ENCODE assay signal across 8 cellular contexts in genomic region chr2:41720702-41721344, GRCh38.
DNase-seq lines count a peak whose midpoint lies in the region; ATAC-seq, FAIRE-seq and TF ChIP-seq lines count a peak whose summit lies in the region.

No MANE protein-coding gene starts in this region.

- peak overlapping the region; percentile 12 for H3K4me3 Mint-ChIP-seq in MCF 10A (ENCODE audit: unreplicated experiment)
- no peak overlapping the region for H3K4me3 Mint-ChIP-seq in endodermal cell

- dilution Hi-C loops in mammary epithelial cell (cut with HindIII; ENCODE audit: low sequenced_read_pairs): no loop called here

- H3K9ac ChIP-seq in mammary epithelial cell (ENCODE audit: insufficient read depth, low read length) (no peak overlapping the region), endodermal cell (ENCODE audit: extremely low read depth, low read length, poor library complexity, severe bottlenecking) (no peak overlapping the region)

- TF ChIP-seq POLR2A in uterus (IDR thresholded peaks at IDR 0.05): no peak

- TF ChIP-seq CTCF in MCF 10A (IDR thresholded peaks at IDR 0.05; ENCODE audit: unreplicated experiment) (no peak), mammary epithelial cell (conservative IDR thresholded peaks at IDR 0.05 in 1 of 2, IDR thresholded peaks at IDR 0.05 in 1 of 2; ENCODE audit: extremely low read depth in 1 of 2, insufficient read depth in 1 of 2, low read depth in 1 of 2, low read length in 2 of 2) (no peak), uterus (IDR thresholded peaks at IDR 0.05) (no peak), endodermal cell (conservative IDR thresholded peaks at IDR 0.05) (no peak)

- H3K4me1 Mint-ChIP-seq in MCF 10A (ENCODE audit: insufficient read depth, unreplicated experiment): peaks cover 43% of the 10 kb centered on the region
- peaks cover 48% of the 10 kb centered on the region for H3K4me1 Mint-ChIP-seq in endodermal cell

- peak; percentile 99 for FAIRE-seq in endometrium (lab: Jason Lieb, UNC)

- H3K36me3 ChIP-seq in mammary epithelial cell (ENCODE audit: insufficient read depth, low read length) (no peaks in the 10 kb centered on the region), uterus (no peaks in the 10 kb centered on the region), endodermal cell (ENCODE audit: control insufficient read depth, insufficient read depth, low read length) (no peaks in the 10 kb centered on the region)

- H3K27ac ChIP-seq in mammary epithelial cell (ENCODE audit: insufficient read depth, low read depth, low read length) (no peak overlapping the region), uterus (peak overlapping the region; percentile 60 to 71), endodermal cell (ENCODE audit: low read depth, low read length) (no peak overlapping the region)

- DNase-seq in MCF 10A (ENCODE audit: unreplicated experiment): no peak
- no peak for DNase-seq in mammary epithelial cell
- no peak for DNase-seq in uterus
- DNase-seq in endodermal cell: no peak
- no peak for DNase-seq in SHP77 treated with DMSO at 0.1 percent for 48 hours (lab: John Stamatoyannopoulos, UW)
- no peak for DNase-seq in SIG-M5 (lab: John Stamatoyannopoulos, UW)

- CTCF ChIA-PET in MCF 10A (lab: Yijun Ruan, JAX): interaction anchor here (0.6 to 1.6 kb wide), 4 partner anchors 13 to 1352 kb away, joined by 3 to 4 read pairs (median 4); no protein-coding TSS in a partner anchor
- CTCF ChIA-PET in mammary epithelial cell (lab: Charles Lee; ENCODE audit: low non-redundant PET): no interaction called here

- BruUV-seq in MCF 10A (replicated peaks; lab: Mats Ljungman, UMichigan): no TSS peak
- BruUV-seq in mammary epithelial cell (replicated peaks; lab: Mats Ljungman, UMichigan): no TSS peak

- no peaks in the 10 kb centered on the region for H3K9me3 Mint-ChIP-seq in MCF 10A (ENCODE audit: unreplicated experiment)
- H3K9me3 Mint-ChIP-seq in endodermal cell: no peaks in the 10 kb centered on the region

- H3K27me3 Mint-ChIP-seq in MCF 10A (ENCODE audit: insufficient read depth, unreplicated experiment): no peaks in the 10 kb centered on the region
- H3K27me3 Mint-ChIP-seq in endodermal cell (ENCODE audit: insufficient read depth): no peaks in the 10 kb centered on the region

- in situ Hi-C loops in mammary epithelial cell (cut with MboI; ENCODE audit: low sequenced_read_pairs in 2 of 2): no loop called here

- intact Hi-C loops in MCF 10A (cut with micrococcal nuclease): no loop called here
- intact Hi-C loops in mammary epithelial cell (cut with micrococcal nuclease): no loop called here
- intact Hi-C loops in uterus (cut with DNase I; ENCODE audit: low total_unique reads): no loop called here

- H2AFZ ChIP-seq in mammary epithelial cell (ENCODE audit: low read depth, low read length): no peak overlapping the region

- H3K4me3 ChIP-seq in mammary epithelial cell (replicated peaks in 1 of 3; ENCODE audit: insufficient read depth in 1 of 3, low read depth in 2 of 3, low read length in 3 of 3): no peak overlapping the region
- H3K4me3 ChIP-seq in uterus: peak overlapping the region; percentile 13 to 25
- H3K4me3 ChIP-seq in endodermal cell (ENCODE audit: low read length): no peak overlapping the region

- H3K4me1 ChIP-seq in mammary epithelial cell (ENCODE audit: insufficient read depth, low read length) (peaks cover 44% of the 10 kb centered on the region), uterus (no peaks in the 10 kb centered on the region), endodermal cell (ENCODE audit: control insufficient read depth, insufficient read depth, low read length) (peaks cover 33% of the 10 kb centered on the region)

- peak; percentile 18 for ATAC-seq in HG03108 (IDR thresholded peaks at IDR 0.05; ENCODE audit: unreplicated experiment)

- H3K36me3 Mint-ChIP-seq in MCF 10A (ENCODE audit: insufficient read depth, unreplicated experiment): no peaks in the 10 kb centered on the region
- H3K36me3 Mint-ChIP-seq in endodermal cell (ENCODE audit: low read depth): no peaks in the 10 kb centered on the region

- no peaks in the 10 kb centered on the region for H3K9me3 ChIP-seq in mammary epithelial cell (replicated peaks; ENCODE audit: insufficient read depth, low read length)
- no peaks in the 10 kb centered on the region for H3K9me3 ChIP-seq in uterus
- H3K9me3 ChIP-seq in endodermal cell (ENCODE audit: control insufficient read depth, low read length): no peaks in the 10 kb centered on the region

- no peak overlapping the region for H3K27ac Mint-ChIP-seq in MCF 10A (ENCODE audit: low read depth, unreplicated experiment)
- no peak overlapping the region for H3K27ac Mint-ChIP-seq in endodermal cell

- no peaks in the 10 kb centered on the region for H4K20me1 ChIP-seq in mammary epithelial cell (ENCODE audit: insufficient read depth, low read length)

- no peaks in the 10 kb centered on the region for H3K79me2 ChIP-seq in mammary epithelial cell (ENCODE audit: insufficient read depth, low read length)

- WGBS in mammary epithelial cell (ENCODE audit: low coverage, missing lambda C conversion rate): 92% methylated on average over 7 of the region's 7 CpGs
- 94 to 95% methylated on average over 6 to 7 of the region's 7 CpGs for WGBS in endodermal cell (ENCODE audit: insufficient coverage in 1 of 2, insufficient read length in 1 of 2), 2 experiments

- H3K27me3 ChIP-seq in mammary epithelial cell (ENCODE audit: insufficient read depth, low read length) (no peaks in the 10 kb centered on the region), uterus (no peaks in the 10 kb centered on the region), endodermal cell (ENCODE audit: control insufficient read depth, insufficient read depth, low read length, poor library complexity, severe bottlenecking) (no peaks in the 10 kb centered on the region)

- H3K4me2 ChIP-seq in mammary epithelial cell (ENCODE audit: insufficient read depth, low read depth, low read length): no peak overlapping the region

- POLR2A ChIA-PET in MCF 10A (lab: Yijun Ruan, JAX): interaction anchor here (0.6 to 4.1 kb wide), 4 partner anchors 10 to 1190 kb away, joined by 3 to 28 read pairs (median 4); no protein-coding TSS in a partner anchor

Comparison
In these comparisons a context has a peak if more than half of its experiments do, and no peak if none do; other contexts are left out.
1. H3K27ac ChIP-seq: peak in uterus (2 of 2); none in mammary epithelial cell (single experiment) and endodermal cell (single experiment).
2. H3K4me3 ChIP-seq: peak in uterus (2 of 2); none in mammary epithelial cell (0 of 3) and endodermal cell (single experiment).